In the genomic region with DNA sequence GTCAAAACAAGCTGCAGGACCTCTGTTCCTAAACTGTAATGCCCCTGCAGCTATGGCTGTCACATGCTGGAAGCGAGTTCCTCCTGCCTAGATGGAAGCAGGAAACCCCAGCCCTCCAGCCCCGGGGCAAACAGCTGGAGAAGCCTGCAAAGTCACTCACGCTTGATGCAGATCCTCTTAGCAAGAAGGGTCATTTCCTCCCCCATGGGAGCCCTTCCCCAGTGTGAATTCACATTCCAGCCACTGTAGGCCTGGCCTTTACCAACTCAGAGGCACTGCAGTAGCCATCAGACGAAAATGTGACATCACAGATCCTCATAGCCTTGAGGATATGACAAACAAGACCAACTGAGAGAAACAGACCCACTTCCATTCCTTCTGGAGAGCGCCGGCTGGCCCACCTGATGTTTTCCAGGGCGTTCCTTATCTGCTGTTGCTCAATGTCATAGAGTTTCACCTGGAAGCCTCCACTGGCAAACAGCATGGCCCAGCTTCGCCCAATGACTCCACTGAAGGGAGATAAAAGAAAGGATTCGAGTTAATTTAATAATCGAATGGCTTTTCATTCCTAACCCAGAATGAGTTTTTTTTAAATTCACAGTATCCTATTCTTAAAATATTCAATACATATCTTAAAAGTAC, we compare ENCODE assay signal across 28 cellular contexts. TPM values are rescaled to one million over a fixed set of nuclear protein-coding genes. Genes with fewer than 3 reads are reported as not detected.
DNase-seq lines count a peak whose midpoint lies in the region; ATAC-seq, FAIRE-seq and TF ChIP-seq lines count a peak whose summit lies in the region.
"Had no signal": no experiment of that assay in that cellular context is flagged by ENCODE, and none has a peak within 500 bp of the region (broad histone marks: within the 10 kb centered on the region; RNA-seq: fewer than 3 reads in every experiment).

No MANE protein-coding gene starts in this region.

- DNase-seq in HFFc6, result no peak
- peak; percentile 88 for DNase-seq in endodermal cell
- DNase-seq in HepG2 (ENCODE audit: low spot score), result no peak
- DNase-seq in body of pancreas, result no peak
- DNase-seq in NCI-H2227 treated with DMSO at 0.1 percent for 48 hours (lab: John Stamatoyannopoulos, UW), result no peak
- no peak for DNase-seq in COLO668 (lab: John Stamatoyannopoulos, UW; ENCODE audit: unreplicated experiment)
- no peak for DNase-seq in naive thymus-derived CD8-positive, alpha-beta T cell
- DNase-seq: activated CD4-positive, alpha-beta T cell treated with anti-CD3 and anti-CD28 coated beads, Interleukin-2, amount 50 U/mL, for 1 hour; aorta; mesenchymal stem cell; naive B cell; NCI-H1694; NCI-H748 treated with DMSO at 0.1 percent for 48 hours; OCI-M1; SIG-M5; sigmoid colon; stimulated activated CD4-positive, alpha-beta T cell treated with anti-CD3 and anti-CD28 coated beads, Interleukin-15, amount 100 ng/mL, for 24 hours; T-helper 2 cell had no signal

- H3K9ac ChIP-seq in BLaER1, result no peak overlapping the region
- no peak overlapping the region for H3K9ac ChIP-seq in endodermal cell (ENCODE audit: extremely low read depth, low read length, poor library complexity, severe bottlenecking)
- H3K9ac ChIP-seq in HepG2 (ENCODE audit: insufficient read depth, low read depth, low read length), result no peak overlapping the region

- TF ChIP-seq RAD21 in HepG2 (CRISPR knock-in tag; IDR thresholded peaks at IDR 0.05), result no peak

- peaks cover 6% of the 10 kb centered on the region for H3K79me2 ChIP-seq in HepG2 (ENCODE audit: insufficient read depth, low read length)

- H3K27me3 Mint-ChIP-seq in HFFc6 (ENCODE audit: insufficient read depth), result no peaks in the 10 kb centered on the region
- H3K27me3 Mint-ChIP-seq in endodermal cell (ENCODE audit: insufficient read depth), result no peaks in the 10 kb centered on the region
- no peaks in the 10 kb centered on the region for H3K27me3 Mint-ChIP-seq in naive thymus-derived CD8-positive, alpha-beta T cell
- H3K27me3 Mint-ChIP-seq: activated naive CD4-positive, alpha-beta T cell treated with anti-CD3 and anti-CD28 coated beads, Interleukin-2, amount 50 U/mL, for 24 hours; central memory CD8-positive, alpha-beta T cell; naive B cell had no signal

- H3K4me1 Mint-ChIP-seq in HFFc6 (ENCODE audit: low read depth), result peaks cover 6% of the 10 kb centered on the region
- peaks cover 12% of the 10 kb centered on the region for H3K4me1 Mint-ChIP-seq in endodermal cell
- H3K4me1 Mint-ChIP-seq in naive thymus-derived CD8-positive, alpha-beta T cell, result peaks cover 0 to 2% (median 0%) of the 10 kb centered on the region in 4 donors
- H3K4me1 Mint-ChIP-seq: central memory CD8-positive, alpha-beta T cell had no signal

- H3K36me3 ChIP-seq in BLaER1, result peaks cover 35% of the 10 kb centered on the region
- H3K36me3 ChIP-seq in endodermal cell (ENCODE audit: control insufficient read depth, insufficient read depth, low read length), result no peaks in the 10 kb centered on the region
- H3K36me3 ChIP-seq in HepG2 (replicated peaks in 1 of 2; ENCODE audit: control insufficient read depth in 1 of 2, insufficient read depth in 2 of 2, low read length in 2 of 2), result peaks cover 4 to 37% of the 10 kb centered on the region in 2 experiments
- no peaks in the 10 kb centered on the region for H3K36me3 ChIP-seq in body of pancreas (replicated peaks in 1 of 2; ENCODE audit: insufficient read depth in 1 of 2, low read depth in 2 of 2)

- no peak for TF ChIP-seq POLR2A in HepG2 (IDR thresholded peaks at IDR 0.05; ENCODE audit: insufficient read depth in 1 of 2, low read depth in 2 of 2, low read length in 2 of 2)
- TF ChIP-seq POLR2A in body of pancreas (IDR thresholded peaks at IDR 0.05), result no peak

- peak overlapping the region; percentile 64 for H3K4me2 ChIP-seq in BLaER1
- no peak overlapping the region for H3K4me2 ChIP-seq in HepG2 (ENCODE audit: low read depth, low read length)

- peak overlapping the region; percentile 36; the same call in 1 of the 2 replicates for H3K27ac ChIP-seq in BLaER1
- no peak overlapping the region for H3K27ac ChIP-seq in endodermal cell (ENCODE audit: low read depth, low read length)
- H3K27ac ChIP-seq in HepG2 (ENCODE audit: extremely low read length, insufficient read depth, low read length), result no peak overlapping the region
- no peak overlapping the region for H3K27ac ChIP-seq in body of pancreas
- H3K27ac ChIP-seq: esophagus muscularis mucosa, gastroesophageal sphincter, sigmoid colon, suprapubic skin had no signal

- H3K9me3 Mint-ChIP-seq in HFFc6 (no peaks in the 10 kb centered on the region), endodermal cell (no peaks in the 10 kb centered on the region)
- no peaks in the 10 kb centered on the region for H3K9me3 Mint-ChIP-seq in naive thymus-derived CD8-positive, alpha-beta T cell
- H3K9me3 Mint-ChIP-seq: activated naive CD4-positive, alpha-beta T cell treated with anti-CD3 and anti-CD28 coated beads, Interleukin-2, amount 50 U/mL, for 24 hours; activated T-helper 1 cell treated with anti-CD3 and anti-CD28 coated beads, Interleukin-12 subunit alpha, Interleukin-12 subunit beta, Interleukin-2, Interleukin-4 antibody, amounts not matched to agents 30 ng/mL and 10 ng/mL and 1 ng/mL, durations not matched to agents 14 hours and 24 hours and 36 hours; central memory CD8-positive, alpha-beta T cell; naive B cell had no signal

- H4K20me1 ChIP-seq in BLaER1 (no peaks in the 10 kb centered on the region), HepG2 (ENCODE audit: insufficient read depth, low read length) (no peaks in the 10 kb centered on the region)

- H3K4me3 Mint-ChIP-seq in HFFc6 (no peak overlapping the region), endodermal cell (no peak overlapping the region)
- H3K4me3 Mint-ChIP-seq in naive thymus-derived CD8-positive, alpha-beta T cell, result no peak overlapping the region
- H3K4me3 Mint-ChIP-seq: activated naive CD4-positive, alpha-beta T cell treated with anti-CD3 and anti-CD28 coated beads, Interleukin-2, amount 50 U/mL, for 24 hours; activated T-helper 1 cell treated with anti-CD3 and anti-CD28 coated beads, Interleukin-12 subunit alpha, Interleukin-12 subunit beta, Interleukin-2, Interleukin-4 antibody, amounts not matched to agents 30 ng/mL and 10 ng/mL and 1 ng/mL, durations not matched to agents 14 hours and 24 hours and 36 hours; central memory CD8-positive, alpha-beta T cell; naive B cell had no signal

- H3K36me3 Mint-ChIP-seq in HFFc6 (ENCODE audit: low read depth), result peaks cover 6% of the 10 kb centered on the region
- H3K36me3 Mint-ChIP-seq in endodermal cell (ENCODE audit: low read depth), result no peaks in the 10 kb centered on the region
- H3K36me3 Mint-ChIP-seq in naive thymus-derived CD8-positive, alpha-beta T cell, result peaks cover 6 to 41% (median 19%) of the 10 kb centered on the region in 3 donors

- TF ChIP-seq CTCF in HFFc6 (IDR thresholded peaks at IDR 0.05) (no peak), endodermal cell (conservative IDR thresholded peaks at IDR 0.05) (peak; percentile 56), HepG2 (CRISPR knock-in tag; IDR thresholded peaks at IDR 0.05) (no peak), body of pancreas (IDR thresholded peaks at IDR 0.05) (no peak)

- FAIRE-seq in HepG2 (lab: Jason Lieb, UNC), result no peak
- FAIRE-seq: GM18507, K562 had no signal

- H3K27me3 ChIP-seq in BLaER1, result no peaks in the 10 kb centered on the region
- no peaks in the 10 kb centered on the region for H3K27me3 ChIP-seq in endodermal cell (ENCODE audit: control insufficient read depth, insufficient read depth, low read length, poor library complexity, severe bottlenecking)
- no peaks in the 10 kb centered on the region for H3K27me3 ChIP-seq in HepG2 (ENCODE audit: control insufficient read depth in 1 of 2, insufficient read depth in 2 of 2, low read length in 2 of 2)
- no peaks in the 10 kb centered on the region for H3K27me3 ChIP-seq in body of pancreas
- H3K27me3 ChIP-seq: esophagus muscularis mucosa, gastroesophageal sphincter, sigmoid colon, suprapubic skin had no signal

- CTCF ChIA-PET in HepG2 (lab: Yijun Ruan, JAX; ENCODE audit: low intra/inter-chr PET ratio, low total read pairs), result no interaction called here

- POLR2A ChIA-PET in HepG2 (lab: Yijun Ruan, JAX), result interaction anchor here (1.1 kb wide), 1 partner anchor 10 kb away, joined by 3 read pairs; no protein-coding TSS in a partner anchor
- POLR2A ChIA-PET in naive thymus-derived CD8-positive, alpha-beta T cell (lab: Charles Lee), result no interaction called here

- TF ChIP-seq EP300 in HepG2 (IDR thresholded peaks at IDR 0.05; ENCODE audit: low read depth in 2 of 2, low read length in 2 of 2), result no peak
- no peak for TF ChIP-seq EP300 in HepG2 (CRISPR knock-in tag; IDR thresholded peaks at IDR 0.05; ENCODE audit: borderline replicate concordance)

- WGBS in endodermal cell (ENCODE audit: insufficient coverage in 1 of 2, insufficient read length in 1 of 2), 2 experiments, result 62 to 73% methylated on average over 9 to 10 of the region's 10 CpGs
- over 99% methylated on average over 7 of the region's 10 CpGs for WGBS in HepG2 (ENCODE audit: low lambda C conversion rate)
- 70 to 72% methylated on average over 10 of the region's 10 CpGs for WGBS in body of pancreas, 2 donors

- H2AFZ ChIP-seq in HepG2 (ENCODE audit: low read length), result no peak overlapping the region

- no TSS peak for BruUV-seq in HepG2 (replicated peaks; lab: Mats Ljungman, UMichigan)

- intact Hi-C loops in HepG2 (cut with micrococcal nuclease; ENCODE audit: unreplicated experiment), result no loop called here
- intact Hi-C loops in body of pancreas (cut with DNase I), result no loop called here

- H3K4me1 ChIP-seq in BLaER1, result peaks cover 25% of the 10 kb centered on the region
- no peaks in the 10 kb centered on the region for H3K4me1 ChIP-seq in endodermal cell (ENCODE audit: control insufficient read depth, insufficient read depth, low read length)
- H3K4me1 ChIP-seq in HepG2 (ENCODE audit: insufficient read depth, low read length), result peaks cover 10% of the 10 kb centered on the region
- H3K4me1 ChIP-seq in body of pancreas, result no peaks in the 10 kb centered on the region
- H3K4me1 ChIP-seq: esophagus muscularis mucosa, gastroesophageal sphincter, sigmoid colon, suprapubic skin had no signal

- H3K9me3 ChIP-seq in BLaER1 (peaks cover 42% of the 10 kb centered on the region), endodermal cell (ENCODE audit: control insufficient read depth, low read length) (no peaks in the 10 kb centered on the region), HepG2 (ENCODE audit: low read length) (no peaks in the 10 kb centered on the region), body of pancreas (no peaks in the 10 kb centered on the region)
- H3K9me3 ChIP-seq: esophagus muscularis mucosa, gastroesophageal sphincter, sigmoid colon, suprapubic skin had no signal

- no peak for ATAC-seq in HepG2
- ATAC-seq in body of pancreas, result no peak
- ATAC-seq in naive thymus-derived CD8-positive, alpha-beta T cell, result no peak
- ATAC-seq: gastroesophageal sphincter, HCT116, K562 had no signal

- H3K4me3 ChIP-seq in BLaER1 (no peak overlapping the region), endodermal cell (ENCODE audit: low read length) (no peak overlapping the region), HepG2 (replicated peaks in 1 of 3; ENCODE audit: insufficient read depth in 1 of 3, low read depth in 2 of 3, low read length in 3 of 3) (no peak overlapping the region), body of pancreas (no peak overlapping the region)
- H3K4me3 ChIP-seq: esophagus muscularis mucosa, gastroesophageal sphincter, K562, sigmoid colon, suprapubic skin had no signal

- in situ Hi-C loops in HepG2 (cut with HindIII; ENCODE audit: extremely low pct_ligation_motif_present, low pct_unique_long_range_greater_than_20kb), result no loop called here

- H3K27ac Mint-ChIP-seq in HFFc6 (peak overlapping the region; percentile 13; the same call in 1 of the 2 replicates), endodermal cell (peak overlapping the region; percentile 68)
- no peak overlapping the region for H3K27ac Mint-ChIP-seq in naive thymus-derived CD8-positive, alpha-beta T cell
- H3K27ac Mint-ChIP-seq: activated naive CD4-positive, alpha-beta T cell treated with anti-CD3 and anti-CD28 coated beads, Interleukin-2, amount 50 U/mL, for 24 hours; activated T-helper 1 cell treated with anti-CD3 and anti-CD28 coated beads, Interleukin-12 subunit alpha, Interleukin-12 subunit beta, Interleukin-2, Interleukin-4 antibody, amounts not matched to agents 30 ng/mL and 10 ng/mL and 1 ng/mL, durations not matched to agents 14 hours and 24 hours and 36 hours had no signal

RNA-seq across cellular contexts. Expression of a gene that starts 13.5 kb away (rescaled TPM):
- total RNA-seq in HFFc6 (2021; fragmentation: NEBNext Ultra II Directional; extraction: Animal tissue kit (Norgen Biotek cat#: 25700)), result 10 to 100 TPM; 10.9 to 13.2 (median 12.0) TPM
- total RNA-seq in endodermal cell (1 to 10 TPM; 1.7 to 4.1 TPM), HepG2 (2016; rRNA removed; fragmentation: Illumina TruSeq; extraction: Trizol) (57.2 and 71.7 TPM in 2 replicates), body of pancreas (10 to 100 TPM; 14.5 to 32.2 TPM)
- polyA plus RNA-seq in endodermal cell (2013, experiment 1 of 2), result 6.6 TPM
- polyA plus RNA-seq in endodermal cell (2013, experiment 2 of 2), result 4.6 TPM
- 29.5 and 30.5 TPM in 2 replicates for total RNA-seq in HepG2 (2016; cell fraction: cytosol; rRNA removed; fragmentation: Illumina TruSeq; extraction: Trizol; ENCODE audit: low read depth)
- 62.2 and 68.9 TPM in 2 replicates for total RNA-seq in HepG2 (2016; cell fraction: insoluble cytoplasmic fraction; rRNA removed; fragmentation: Illumina TruSeq; extraction: Trizol)
- 43.1 and 48.4 TPM in 2 replicates for total RNA-seq in HepG2 (2016; cell fraction: membrane; rRNA removed; fragmentation: Illumina TruSeq; extraction: Trizol)
- 31.5 and 32.4 TPM in 2 replicates for total RNA-seq in HepG2 (2016; cell fraction: nucleus; rRNA removed; fragmentation: Illumina TruSeq; extraction: Trizol)
- polyA plus RNA-seq in HepG2 (2011; rRNA removed), result 108 and 115 TPM in 2 replicates
- polyA plus RNA-seq in HepG2 (2011; cell fraction: cytosol; rRNA removed), result 141 and 154 TPM in 2 replicates
- polyA plus RNA-seq in HepG2 (2011; cell fraction: nucleus; rRNA removed), result 42.9 and 50.6 TPM in 2 replicates
- 71.8 and 86.3 TPM in 2 replicates for polyA plus RNA-seq in HepG2 (2012)
- polyA plus RNA-seq in HepG2 (2016; cell fraction: cytosol; fragmentation: Illumina TruSeq; extraction: Trizol; ENCODE audit: low read depth), result 31.6 and 39.2 TPM in 2 replicates
- polyA plus RNA-seq in HepG2 (2016; cell fraction: insoluble cytoplasmic fraction; fragmentation: Illumina TruSeq; extraction: Trizol; ENCODE audit: low read depth), result 85.1 and 88.1 TPM in 2 replicates
- polyA plus RNA-seq in HepG2 (2016; cell fraction: membrane; fragmentation: Illumina TruSeq; extraction: Trizol; ENCODE audit: low read depth), result 41.0 and 48.6 TPM in 2 replicates
- 50.6 and 56.0 TPM in 2 replicates for polyA plus RNA-seq in HepG2 (2016; cell fraction: nucleus; fragmentation: Illumina TruSeq; extraction: Trizol; ENCODE audit: insufficient read depth, low read depth)
- 3.8 and 99.9 TPM in 2 replicates for polyA minus RNA-seq in HepG2 (2011; rRNA and poly(A)+ RNA removed; ENCODE audit: low replicate concordance)
- 40.4 and 44.1 TPM in 2 replicates for polyA minus RNA-seq in HepG2 (2011; cell fraction: cytosol; rRNA and poly(A)+ RNA removed)
- polyA minus RNA-seq in HepG2 (2011; cell fraction: nucleus; rRNA and poly(A)+ RNA removed), result 28.1 and 34.7 TPM in 2 replicates
- total RNA-seq in naive thymus-derived CD8-positive, alpha-beta T cell, result 10 to 100 TPM; 13.5 to 15.1 TPM
- 10 to 100 TPM; 27.8 to 38.3 (median 30.1) TPM for polyA plus RNA-seq in naive thymus-derived CD8-positive, alpha-beta T cell

RNA-seq across cellular contexts. Expression of a gene that starts 54.8 kb away (rescaled TPM):
- total RNA-seq in HFFc6 (2021; fragmentation: NEBNext Ultra II Directional; extraction: Animal tissue kit (Norgen Biotek cat#: 25700)), result 1 to 10 TPM; 8.2 to 9.5 (median 9.0) TPM
- total RNA-seq in endodermal cell (10 to 100 TPM; 15.2 to 18.7 TPM), HepG2 (2016; rRNA removed; fragmentation: Illumina TruSeq; extraction: Trizol) (19.8 and 19.9 TPM in 2 replicates), body of pancreas (10 to 100 TPM in 1 of 2 donors, 1 to 10 TPM in 1; 9.6 to 16.5 TPM)
- polyA plus RNA-seq in endodermal cell (2013, experiment 1 of 2), result 14.5 TPM
- 13.5 TPM for polyA plus RNA-seq in endodermal cell (2013, experiment 2 of 2)
- total RNA-seq in HepG2 (2016; cell fraction: cytosol; rRNA removed; fragmentation: Illumina TruSeq; extraction: Trizol; ENCODE audit: low read depth), result 5.2 and 6.4 TPM in 2 replicates
- total RNA-seq in HepG2 (2016; cell fraction: insoluble cytoplasmic fraction; rRNA removed; fragmentation: Illumina TruSeq; extraction: Trizol), result 20.7 and 21.4 TPM in 2 replicates
- 8.4 and 9.9 TPM in 2 replicates for total RNA-seq in HepG2 (2016; cell fraction: membrane; rRNA removed; fragmentation: Illumina TruSeq; extraction: Trizol)
- 28.4 and 39.1 TPM in 2 replicates for total RNA-seq in HepG2 (2016; cell fraction: nucleus; rRNA removed; fragmentation: Illumina TruSeq; extraction: Trizol)
- polyA plus RNA-seq in HepG2 (2011; rRNA removed), result 6.6 and 8.4 TPM in 2 replicates
- polyA plus RNA-seq in HepG2 (2011; cell fraction: cytosol; rRNA removed), result 1.8 and 2.9 TPM in 2 replicates
- polyA plus RNA-seq in HepG2 (2011; cell fraction: nucleus; rRNA removed), result 11.1 and 11.3 TPM in 2 replicates
- polyA plus RNA-seq in HepG2 (2012), result 7.1 and 9.3 TPM in 2 replicates
- 1.1 and 1.6 TPM in 2 replicates for polyA plus RNA-seq in HepG2 (2016; cell fraction: cytosol; fragmentation: Illumina TruSeq; extraction: Trizol; ENCODE audit: low read depth)
- polyA plus RNA-seq in HepG2 (2016; cell fraction: insoluble cytoplasmic fraction; fragmentation: Illumina TruSeq; extraction: Trizol; ENCODE audit: low read depth), result 15.8 and 15.9 TPM in 2 replicates
- polyA plus RNA-seq in HepG2 (2016; cell fraction: membrane; fragmentation: Illumina TruSeq; extraction: Trizol; ENCODE audit: low read depth), result 2.2 and 3.1 TPM in 2 replicates
- 34.3 and 34.9 TPM in 2 replicates for polyA plus RNA-seq in HepG2 (2016; cell fraction: nucleus; fragmentation: Illumina TruSeq; extraction: Trizol; ENCODE audit: insufficient read depth, low read depth)
- polyA minus RNA-seq in HepG2 (2011; rRNA and poly(A)+ RNA removed; ENCODE audit: low replicate concordance), result 1.8 and 5.7 TPM in 2 replicates
- 4.7 and 6.0 TPM in 2 replicates for polyA minus RNA-seq in HepG2 (2011; cell fraction: cytosol; rRNA and poly(A)+ RNA removed)
- 54.7 and 55.0 TPM in 2 replicates for polyA minus RNA-seq in HepG2 (2011; cell fraction: nucleus; rRNA and poly(A)+ RNA removed)
- 10 to 100 TPM; 13.9 to 18.6 TPM for total RNA-seq in naive thymus-derived CD8-positive, alpha-beta T cell
- polyA plus RNA-seq in naive thymus-derived CD8-positive, alpha-beta T cell, result 1 to 10 TPM; 6.3 to 8.6 (median 8.5) TPM

Comparison
In these comparisons a context has a peak if more than half of its experiments do, and no peak if none do; other contexts are left out.
1. H3K27ac Mint-ChIP-seq: peak in HFFc6 (single experiment) and endodermal cell (single experiment); none in naive thymus-derived CD8-positive, alpha-beta T cell (0 of 10).